20 cellular contexts compared by ENCODE assay signal in the genomic region with DNA sequence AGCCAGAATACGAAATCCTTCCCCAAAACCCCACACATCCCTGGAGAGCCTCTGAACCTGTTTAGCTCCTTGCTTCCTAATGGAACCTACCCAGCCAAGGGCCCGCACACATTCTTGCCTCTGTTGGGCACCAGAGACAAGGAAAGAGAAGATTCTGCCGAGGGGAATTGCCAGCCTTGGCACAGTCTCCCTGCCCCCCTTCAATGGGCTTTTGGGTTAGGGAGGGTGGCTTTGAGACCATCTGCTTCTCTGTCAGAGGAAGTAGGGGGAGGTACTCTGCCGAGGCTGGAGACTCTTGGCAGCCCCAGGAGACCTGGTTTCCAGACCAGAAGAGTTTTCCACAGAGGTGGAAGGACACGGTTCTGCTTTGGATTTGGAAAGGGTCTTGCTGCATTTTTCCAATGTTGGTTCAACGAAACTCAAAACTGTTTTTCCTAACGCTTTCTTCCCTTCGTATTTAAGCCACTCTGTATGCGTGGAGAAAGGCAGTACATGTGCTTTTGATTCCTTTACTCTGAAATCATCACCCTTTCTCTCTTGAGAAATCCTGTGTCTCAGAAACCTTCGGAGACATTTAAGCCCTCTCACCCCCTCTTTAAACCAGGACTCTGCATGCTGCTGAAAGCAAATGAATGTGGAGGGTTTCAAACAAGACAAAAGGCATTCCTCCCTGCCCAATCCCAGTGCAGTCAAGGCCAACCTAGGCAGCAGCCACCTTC.
A peak's percentile ranks its signal among the peaks of the same experiment; 100 is the strongest.
DNase-seq lines count a peak whose midpoint lies in the region; TF ChIP-seq lines count a peak whose summit lies in the region.
"Had no signal": no experiment of that assay in that cellular context is flagged by ENCODE, and none has a peak within 500 bp of the region (broad histone marks: within the 10 kb centered on the region; RNA-seq: fewer than 3 reads in every experiment).

No MANE protein-coding gene starts in this region.

- H3K4me3 ChIP-seq in GM23248 (no peak overlapping the region), colonic mucosa (no peak overlapping the region), skeletal muscle satellite cell (ENCODE audit: low read length) (no peak overlapping the region)
- H3K4me3 ChIP-seq: MG63, prostate gland had no signal

- peak overlapping the region; percentile 1 for H3K4me2 ChIP-seq in GM23248 (ENCODE audit: unreplicated experiment)
- peak overlapping the region; percentile 12 for H3K4me2 ChIP-seq in skeletal muscle satellite cell (ENCODE audit: low read length)

- peaks cover 38% of the 10 kb centered on the region for H3F3A ChIP-seq in GM23248 (ENCODE audit: insufficient read depth)

- H3K36me3 ChIP-seq in GM23248 (ENCODE audit: low read depth) = no peaks in the 10 kb centered on the region
- no peaks in the 10 kb centered on the region for H3K36me3 ChIP-seq in colonic mucosa
- H3K36me3 ChIP-seq in skeletal muscle satellite cell (ENCODE audit: insufficient read depth, low read length) = no peaks in the 10 kb centered on the region
- H3K36me3 ChIP-seq: MG63, prostate gland had no signal

- no peaks in the 10 kb centered on the region for H3K9me3 ChIP-seq in GM23248 (ENCODE audit: low read depth)
- H3K9me3 ChIP-seq in colonic mucosa = no peaks in the 10 kb centered on the region
- no peaks in the 10 kb centered on the region for H3K9me3 ChIP-seq in skeletal muscle satellite cell (replicated peaks; ENCODE audit: low read length)
- H3K9me3 ChIP-seq: MG63, prostate gland had no signal

- H3K9me2 ChIP-seq in GM23248 (ENCODE audit: insufficient read depth) = no peaks in the 10 kb centered on the region

- no peaks in the 10 kb centered on the region for H4K20me1 ChIP-seq in GM23248 (ENCODE audit: insufficient read depth)

- H3K79me2 ChIP-seq in GM23248 (ENCODE audit: insufficient read depth) = no peaks in the 10 kb centered on the region

- peak overlapping the region; percentile 16; the same call in 1 of the 2 replicates for H2AFZ ChIP-seq in GM23248

- H3K4me1 ChIP-seq in GM23248 (ENCODE audit: insufficient read depth) = peaks cover 64% of the 10 kb centered on the region
- H3K4me1 ChIP-seq in colonic mucosa = peaks cover 8% of the 10 kb centered on the region
- H3K4me1 ChIP-seq in skeletal muscle satellite cell (ENCODE audit: control insufficient read depth, insufficient read depth, low read length) = peaks cover 62% of the 10 kb centered on the region
- H3K4me1 ChIP-seq: prostate gland had no signal

- H3K9ac ChIP-seq in GM23248 (no peak overlapping the region), colonic mucosa (ENCODE audit: low read depth in 2 of 2, low read length in 2 of 2) (no peak overlapping the region), skeletal muscle satellite cell (ENCODE audit: low read depth, low read length) (no peak overlapping the region)

- intact Hi-C loops in colonic mucosa (cut with DNase I) = no loop called here

- DNase-seq in GM23248 (peak; percentile 73), NCI-H446 (lab: John Stamatoyannopoulos, UW) (peak; percentile 63 to 89), colonic mucosa (peak; percentile 16), C1 segment of cervical spinal cord (lab: John Stamatoyannopoulos, UW) (no peak), COR-L47 (lab: John Stamatoyannopoulos, UW) (no peak), NCI-H1436 treated with DMSO at 0.1 percent for 48 hours (lab: John Stamatoyannopoulos, UW) (no peak)
- DNase-seq: activated CD8-positive, alpha-beta memory T cell treated with anti-CD3 and anti-CD28 coated beads, Interleukin-2, amount 10 ng/mL, durations not matched to agents 7 days and 5 days; activated effector memory CD4-positive, alpha-beta T cell treated with Interleukin-2 at 50 U/mL for 16 hours; amniotic stem cell; central memory CD4-positive, alpha-beta T cell; DMS53; effector memory CD4-positive, alpha-beta T cell; MG63; NCI-H187 treated with DMSO at 0.1 percent for 48 hours; NCI-H510A; nephron progenitor cell; small intestine; stimulated activated CD4-positive, alpha-beta T cell treated with anti-CD3 and anti-CD28 coated beads, Interleukin-4, amount 100 ng/mL, for 4 hours had no signal

- no peak for TF ChIP-seq CTCF in colonic mucosa (IDR thresholded peaks at IDR 0.05)

- WGBS in GM23248 (ENCODE audit: low coverage in 1 of 2, low lambda C conversion rate in 2 of 2, missing lambda C conversion rate in 2 of 2), 2 experiments = 26 to 27% methylated on average over 10 of the region's 10 CpGs

- H3K27ac ChIP-seq in GM23248 = peak overlapping the region; percentile 11; the same call in 1 of the 2 replicates
- no peak overlapping the region for H3K27ac ChIP-seq in colonic mucosa
- H3K27ac ChIP-seq: prostate gland had no signal

- in situ Hi-C loops in GM23248 (cut with MboI) = no loop called here

- H3K27me3 ChIP-seq in GM23248 (replicated peaks; ENCODE audit: insufficient read depth) = no peaks in the 10 kb centered on the region
- H3K27me3 ChIP-seq in colonic mucosa = no peaks in the 10 kb centered on the region
- H3K27me3 ChIP-seq in skeletal muscle satellite cell (ENCODE audit: control insufficient read depth, insufficient read depth, low read length) = no peaks in the 10 kb centered on the region
- H3K27me3 ChIP-seq: MG63 had no signal

Comparison
In these comparisons a context has a peak if more than half of its experiments do, and no peak if none do; other contexts are left out.
1. DNase-seq: peak in GM23248 (single experiment), NCI-H446 (2 of 2) and colonic mucosa (single experiment); none in C1 segment of cervical spinal cord (0 of 14), COR-L47 (single experiment) and NCI-H1436 treated with DMSO at 0.1 percent for 48 hours (single experiment).